9 cellular contexts compared by ENCODE assay signal in the genomic region with DNA sequence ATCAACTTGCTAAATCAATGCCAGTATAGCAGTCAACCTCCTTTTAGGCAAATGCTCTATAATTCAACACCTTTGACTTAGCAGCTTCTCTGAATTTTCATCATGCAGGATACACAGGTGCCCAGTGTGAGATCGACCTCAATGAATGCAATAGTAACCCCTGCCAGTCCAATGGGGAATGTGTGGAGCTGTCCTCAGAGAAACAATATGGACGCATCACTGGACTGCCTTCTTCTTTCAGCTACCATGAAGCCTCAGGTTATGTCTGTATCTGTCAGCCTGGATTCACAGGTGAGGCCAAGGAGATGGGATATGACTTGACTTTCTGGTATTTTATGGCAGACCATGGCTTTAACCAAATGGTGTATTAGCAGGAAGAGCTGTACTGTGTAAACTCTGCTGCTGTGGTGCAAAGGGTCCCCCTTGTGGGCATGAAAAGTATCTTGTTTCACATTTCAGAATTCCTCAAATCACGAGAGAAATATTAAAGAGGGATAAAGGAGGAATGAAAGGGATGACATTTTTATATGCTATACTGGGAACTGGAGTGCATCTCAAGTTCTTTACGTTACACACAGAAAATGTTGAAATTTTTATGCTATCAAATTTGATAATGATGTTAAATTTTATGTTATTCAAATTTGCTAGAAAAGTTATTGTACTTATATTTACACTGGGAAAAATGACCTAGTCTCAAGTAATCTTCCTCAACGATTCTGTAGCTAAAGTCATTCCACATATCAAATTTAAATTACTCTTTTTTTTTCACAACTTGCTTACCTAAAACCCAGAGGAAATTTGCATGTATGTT.
DNase-seq lines count a peak whose midpoint lies in the region; ATAC-seq and TF ChIP-seq lines count a peak whose summit lies in the region.
"Had no signal": no experiment of that assay in that cellular context is flagged by ENCODE, and none has a peak within 500 bp of the region (broad histone marks: within the 10 kb centered on the region; RNA-seq: fewer than 3 reads in every experiment).

No MANE protein-coding gene starts in this region.

- no peaks in the 10 kb centered on the region for H3K9me3 ChIP-seq in suprapubic skin

- no peaks in the 10 kb centered on the region for H3K9me3 Mint-ChIP-seq in activated CD4-positive, alpha-beta T cell treated with anti-CD3 and anti-CD28 coated beads for 36 hours (ENCODE audit: low read depth)
- H3K9me3 Mint-ChIP-seq: central memory CD8-positive, alpha-beta T cell had no signal

- ATAC-seq in activated CD4-positive, alpha-beta T cell treated with anti-CD3 and anti-CD28 coated beads for 36 hours, result peak; percentile 64
- peak; percentile 56 for ATAC-seq in GM21786 (IDR thresholded peaks at IDR 0.05; ENCODE audit: unreplicated experiment)

- H3K4me3 ChIP-seq in epithelial cell of esophagus (ENCODE audit: low read length) (no peak overlapping the region), suprapubic skin (no peak overlapping the region)

- POLR2A ChIA-PET in activated CD4-positive, alpha-beta T cell treated with anti-CD3 and anti-CD28 coated beads for 36 hours (lab: Charles Lee), result interaction anchor here (0.5 kb wide), 1 partner anchor 177 kb away, joined by 3 read pairs; no protein-coding TSS in a partner anchor

- no peaks in the 10 kb centered on the region for H3K36me3 ChIP-seq in suprapubic skin

- TF ChIP-seq EP300 in suprapubic skin (IDR thresholded peaks at IDR 0.05), result no peak

- 57% methylated on average over 5 of the region's 5 CpGs for WGBS in suprapubic skin

- no peaks in the 10 kb centered on the region for H3K27me3 ChIP-seq in suprapubic skin

- no peaks in the 10 kb centered on the region for H3K4me1 Mint-ChIP-seq in activated CD4-positive, alpha-beta T cell treated with anti-CD3 and anti-CD28 coated beads for 36 hours
- H3K4me1 Mint-ChIP-seq: central memory CD8-positive, alpha-beta T cell had no signal

- no peak overlapping the region for H3K4me3 Mint-ChIP-seq in activated CD4-positive, alpha-beta T cell treated with anti-CD3 and anti-CD28 coated beads for 36 hours
- H3K4me3 Mint-ChIP-seq: central memory CD8-positive, alpha-beta T cell had no signal

- TF ChIP-seq POLR2A in suprapubic skin (IDR thresholded peaks at IDR 0.05), result no peak

- no peaks in the 10 kb centered on the region for H3K4me1 ChIP-seq in suprapubic skin

- in situ Hi-C loops in SK-MEL-5 (cut with HindIII; ENCODE audit: low pct_unique_long_range_greater_than_20kb, low sequenced_read_pairs), result no loop called here

- H3K27ac Mint-ChIP-seq in activated CD4-positive, alpha-beta T cell treated with anti-CD3 and anti-CD28 coated beads for 36 hours, result no peak overlapping the region

- DNase-seq in activated CD4-positive, alpha-beta T cell treated with anti-CD3 and anti-CD28 coated beads for 36 hours, result peak; percentile 45
- no peak for DNase-seq in activated CD4-positive, alpha-beta T cell treated with anti-CD3 and anti-CD28 coated beads, Interleukin-2, amount 50 U/mL, for 1 hour
- DNase-seq in LoVo (ENCODE audit: low spot score), result peak; percentile 44
- peak; percentile 75 for DNase-seq in SK-MEL-5 (ENCODE audit: low read depth, low spot score)
- peak; percentile 78 for DNase-seq in epithelial cell of esophagus (ENCODE audit: low read depth)
- DNase-seq in midbrain (lab: John Stamatoyannopoulos, UW), result peak; percentile 45
- no peak for DNase-seq in suprapubic skin (ENCODE audit: low spot score in 2 of 2)

- CTCF ChIA-PET in activated CD4-positive, alpha-beta T cell treated with anti-CD3 and anti-CD28 coated beads for 36 hours (lab: Charles Lee), result interaction anchor here (0.6 to 4.5 kb wide), 8 partner anchors 9 to 586 kb away, joined by 3 to 48 read pairs (median 3); no protein-coding TSS in a partner anchor

- no peaks in the 10 kb centered on the region for H3K36me3 Mint-ChIP-seq in activated CD4-positive, alpha-beta T cell treated with anti-CD3 and anti-CD28 coated beads for 36 hours (ENCODE audit: low read depth)

- no peak overlapping the region for H3K27ac ChIP-seq in suprapubic skin

- TF ChIP-seq CTCF in epithelial cell of esophagus (IDR thresholded peaks at IDR 0.05; ENCODE audit: insufficient read depth, low read depth, low read length, missing control alignments), result peak; percentile 72
- TF ChIP-seq CTCF in suprapubic skin (IDR thresholded peaks at IDR 0.05), result no peak

- intact Hi-C loops in activated CD4-positive, alpha-beta T cell treated with anti-CD3 and anti-CD28 coated beads for 36 hours (cut with DNase I, micrococcal nuclease), result loop anchor here (1.0 to 5.0 kb wide), 6 partner anchors 29 to 634 kb away; no protein-coding TSS in a partner anchor

- no peaks in the 10 kb centered on the region for H3K27me3 Mint-ChIP-seq in activated CD4-positive, alpha-beta T cell treated with anti-CD3 and anti-CD28 coated beads for 36 hours
- H3K27me3 Mint-ChIP-seq: central memory CD8-positive, alpha-beta T cell had no signal

Comparison
In these comparisons a context has a peak if more than half of its experiments do, and no peak if none do; other contexts are left out.
1. DNase-seq: peak in activated CD4-positive, alpha-beta T cell treated with anti-CD3 and anti-CD28 coated beads for 36 hours (single experiment), LoVo (single experiment), SK-MEL-5 (single experiment), epithelial cell of esophagus (single experiment) and midbrain (single experiment); none in activated CD4-positive, alpha-beta T cell treated with anti-CD3 and anti-CD28 coated beads, Interleukin-2, amount 50 U/mL, for 1 hour (single experiment) and suprapubic skin (0 of 2).